In the genomic region with DNA sequence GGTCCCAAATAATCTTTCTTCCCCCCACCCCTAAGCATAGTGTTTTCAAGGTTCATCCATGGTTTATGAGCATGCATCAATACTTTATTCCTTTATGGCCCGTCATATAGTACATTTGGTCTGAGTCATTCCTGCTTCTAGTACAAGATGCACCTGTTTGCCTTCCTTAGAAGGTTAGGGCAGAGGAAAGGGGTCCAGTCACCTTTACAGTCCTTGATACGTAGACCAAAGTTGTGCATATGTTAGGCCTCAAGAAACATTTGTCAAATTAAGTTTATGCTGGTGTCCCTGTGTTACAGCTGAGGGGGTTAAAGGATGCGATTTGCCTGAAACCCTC, we compare ENCODE assay signal across 8 cellular contexts. TPM values are rescaled to one million over a fixed set of nuclear protein-coding genes. Genes with fewer than 3 reads are reported as not detected.
A peak's percentile ranks its signal among the peaks of the same experiment; 100 is the strongest.
DNase-seq lines count a peak whose midpoint lies in the region; ATAC-seq and TF ChIP-seq lines count a peak whose summit lies in the region.

No MANE protein-coding gene starts in this region.

- no peaks in the 10 kb centered on the region for H3K27me3 Mint-ChIP-seq in activated T-cell treated with anti-CD3 and anti-CD28 coated beads, Interleukin-2, amount 50 U/mL, for 72 hours (ENCODE audit: low read depth)
- H3K27me3 Mint-ChIP-seq in type B pancreatic cell = no peaks in the 10 kb centered on the region

- in situ Hi-C loops in astrocyte of the spinal cord (cut with HindIII; ENCODE audit: low sequenced_read_pairs) = no loop called here

- H3K9me3 Mint-ChIP-seq in activated T-cell treated with anti-CD3 and anti-CD28 coated beads, Interleukin-2, amount 50 U/mL, for 72 hours = no peaks in the 10 kb centered on the region
- no peaks in the 10 kb centered on the region for H3K9me3 Mint-ChIP-seq in type B pancreatic cell

- peak in 1 of 2 donors; percentile 6 for ATAC-seq in activated T-cell treated with anti-CD3 and anti-CD28 coated beads, Interleukin-2, amount 50 U/mL, for 72 hours (replicated peaks in 1 of 2)
- ATAC-seq in lower lobe of right lung (no peak), HG02763 (IDR thresholded peaks at IDR 0.05; ENCODE audit: unreplicated experiment) (no peak)

- H3K27ac ChIP-seq in lower lobe of right lung = peak overlapping the region; percentile 100

- H3K36me3 ChIP-seq in lower lobe of right lung = peaks cover 5% of the 10 kb centered on the region

- H3K9me3 ChIP-seq in lower lobe of right lung = no peaks in the 10 kb centered on the region

- H3K36me3 Mint-ChIP-seq in activated T-cell treated with anti-CD3 and anti-CD28 coated beads, Interleukin-2, amount 50 U/mL, for 72 hours (ENCODE audit: insufficient read depth in 2 of 2) = peaks cover 4 to 7% of the 10 kb centered on the region in 2 donors
- no peaks in the 10 kb centered on the region for H3K36me3 Mint-ChIP-seq in type B pancreatic cell

- no peak for DNase-seq in activated T-cell treated with anti-CD3 and anti-CD28 coated beads, Interleukin-2, amount 50 U/mL, for 72 hours
- DNase-seq in activated T-cell treated with anti-CD3 and anti-CD28 coated beads, Interleukin-2, amount 50 U/mL, for 1 hour = no peak
- DNase-seq in astrocyte of the spinal cord (ENCODE audit: low read depth, low spot score) (no peak), lower lobe of right lung (no peak), type B pancreatic cell (ENCODE audit: extremely low spot score, unreplicated experiment) (no peak), HPDE6-E6E7 (ENCODE audit: extremely low spot score) (no peak), NCI-H345 (lab: John Stamatoyannopoulos, UW) (no peak)

- H3K4me3 ChIP-seq in astrocyte of the spinal cord (ENCODE audit: low read depth, low read length) (peak overlapping the region; percentile 90), lower lobe of right lung (peak overlapping the region; percentile 82)

- no peak for TF ChIP-seq CTCF in astrocyte of the spinal cord (IDR thresholded peaks at IDR 0.05; ENCODE audit: low read depth, low read length)
- TF ChIP-seq CTCF in lower lobe of right lung (IDR thresholded peaks at IDR 0.05) = no peak
- no peak for TF ChIP-seq CTCF in type B pancreatic cell (conservative IDR thresholded peaks at IDR 0.05)

- intact Hi-C loops in lower lobe of right lung (cut with DNase I) = no loop called here

- no peaks in the 10 kb centered on the region for H3K27me3 ChIP-seq in lower lobe of right lung (ENCODE audit: low read depth)

- peaks cover 39% of the 10 kb centered on the region for H3K4me1 ChIP-seq in lower lobe of right lung

- H3K27ac Mint-ChIP-seq in activated T-cell treated with anti-CD3 and anti-CD28 coated beads, Interleukin-2, amount 50 U/mL, for 72 hours = peak overlapping the region; percentile 98
- H3K27ac Mint-ChIP-seq in type B pancreatic cell = peak overlapping the region; percentile 100

- H3K4me1 Mint-ChIP-seq in activated T-cell treated with anti-CD3 and anti-CD28 coated beads, Interleukin-2, amount 50 U/mL, for 72 hours (ENCODE audit: low read depth) = peaks cover 42% of the 10 kb centered on the region
- H3K4me1 Mint-ChIP-seq in type B pancreatic cell (ENCODE audit: unreplicated experiment) = peaks cover 30% of the 10 kb centered on the region

- H3K4me3 Mint-ChIP-seq in activated T-cell treated with anti-CD3 and anti-CD28 coated beads, Interleukin-2, amount 50 U/mL, for 72 hours = peak overlapping the region; percentile 97
- H3K4me3 Mint-ChIP-seq in type B pancreatic cell = peak overlapping the region; percentile 100

RNA-seq across cellular contexts. Expression of a gene that starts 1.4 kb away (rescaled TPM):
- 10 to 100 TPM; 13.9 to 15.2 TPM for total RNA-seq in activated T-cell treated with anti-CD3 and anti-CD28 coated beads, Interleukin-2, amount 50 U/mL, for 72 hours
- 12.4 TPM for total RNA-seq in lower lobe of right lung
- total RNA-seq in type B pancreatic cell (ENCODE audit: low replicate concordance) = 12.3 and 15.0 TPM in 2 replicates

RNA-seq across cellular contexts. Expression of a gene that starts 1.5 kb away (rescaled TPM):
- total RNA-seq in activated T-cell treated with anti-CD3 and anti-CD28 coated beads, Interleukin-2, amount 50 U/mL, for 72 hours = 10 to 100 TPM; 40.0 to 44.7 TPM
- total RNA-seq in lower lobe of right lung (55.2 TPM), type B pancreatic cell (ENCODE audit: low replicate concordance) (34.9 and 35.0 TPM in 2 replicates)
